ENCODE assay signal across 1 cellular context in the genomic region with DNA sequence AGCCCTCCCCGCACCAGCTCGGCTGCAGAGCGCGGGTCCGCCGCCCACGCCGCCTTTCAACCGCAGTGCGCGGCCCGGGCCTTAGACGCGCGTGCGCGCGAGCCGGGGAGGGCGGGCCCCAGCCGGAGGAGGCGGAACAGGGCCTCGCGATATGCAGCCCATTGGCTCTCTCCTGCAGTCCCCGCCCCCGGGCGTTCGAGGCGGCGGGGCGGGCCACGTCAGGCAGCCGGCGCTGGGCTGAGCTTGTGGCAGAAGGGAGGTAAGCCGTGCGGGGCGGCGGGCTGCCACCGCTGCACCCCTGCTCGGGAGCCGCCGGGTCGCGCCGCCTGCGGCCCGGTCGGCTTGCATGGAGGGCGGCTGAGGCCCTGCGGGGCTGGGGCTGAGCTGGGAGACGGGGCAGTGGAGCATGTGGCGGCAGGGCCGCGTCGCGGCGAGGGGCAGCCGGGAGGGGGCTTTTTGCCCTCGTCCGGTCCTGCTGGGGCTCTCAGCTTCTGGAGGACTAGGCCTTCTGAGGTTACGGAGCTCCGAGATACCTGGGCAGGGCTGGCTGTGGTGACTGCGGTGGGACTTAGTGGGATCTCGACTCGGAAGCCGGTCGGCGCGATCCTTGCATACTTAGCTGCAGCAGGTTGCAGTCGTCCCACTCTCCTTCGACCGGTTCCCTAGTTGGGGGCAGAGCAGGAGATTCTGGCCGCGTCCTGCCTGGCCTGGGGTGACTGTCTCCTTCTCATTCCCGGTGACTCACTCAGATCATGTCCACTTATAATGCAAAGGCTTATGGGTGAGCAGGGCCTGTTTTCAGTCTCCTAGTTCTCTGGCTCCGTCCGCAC.
TF ChIP-seq lines count a peak whose summit lies in the region.

A gene with protein sequence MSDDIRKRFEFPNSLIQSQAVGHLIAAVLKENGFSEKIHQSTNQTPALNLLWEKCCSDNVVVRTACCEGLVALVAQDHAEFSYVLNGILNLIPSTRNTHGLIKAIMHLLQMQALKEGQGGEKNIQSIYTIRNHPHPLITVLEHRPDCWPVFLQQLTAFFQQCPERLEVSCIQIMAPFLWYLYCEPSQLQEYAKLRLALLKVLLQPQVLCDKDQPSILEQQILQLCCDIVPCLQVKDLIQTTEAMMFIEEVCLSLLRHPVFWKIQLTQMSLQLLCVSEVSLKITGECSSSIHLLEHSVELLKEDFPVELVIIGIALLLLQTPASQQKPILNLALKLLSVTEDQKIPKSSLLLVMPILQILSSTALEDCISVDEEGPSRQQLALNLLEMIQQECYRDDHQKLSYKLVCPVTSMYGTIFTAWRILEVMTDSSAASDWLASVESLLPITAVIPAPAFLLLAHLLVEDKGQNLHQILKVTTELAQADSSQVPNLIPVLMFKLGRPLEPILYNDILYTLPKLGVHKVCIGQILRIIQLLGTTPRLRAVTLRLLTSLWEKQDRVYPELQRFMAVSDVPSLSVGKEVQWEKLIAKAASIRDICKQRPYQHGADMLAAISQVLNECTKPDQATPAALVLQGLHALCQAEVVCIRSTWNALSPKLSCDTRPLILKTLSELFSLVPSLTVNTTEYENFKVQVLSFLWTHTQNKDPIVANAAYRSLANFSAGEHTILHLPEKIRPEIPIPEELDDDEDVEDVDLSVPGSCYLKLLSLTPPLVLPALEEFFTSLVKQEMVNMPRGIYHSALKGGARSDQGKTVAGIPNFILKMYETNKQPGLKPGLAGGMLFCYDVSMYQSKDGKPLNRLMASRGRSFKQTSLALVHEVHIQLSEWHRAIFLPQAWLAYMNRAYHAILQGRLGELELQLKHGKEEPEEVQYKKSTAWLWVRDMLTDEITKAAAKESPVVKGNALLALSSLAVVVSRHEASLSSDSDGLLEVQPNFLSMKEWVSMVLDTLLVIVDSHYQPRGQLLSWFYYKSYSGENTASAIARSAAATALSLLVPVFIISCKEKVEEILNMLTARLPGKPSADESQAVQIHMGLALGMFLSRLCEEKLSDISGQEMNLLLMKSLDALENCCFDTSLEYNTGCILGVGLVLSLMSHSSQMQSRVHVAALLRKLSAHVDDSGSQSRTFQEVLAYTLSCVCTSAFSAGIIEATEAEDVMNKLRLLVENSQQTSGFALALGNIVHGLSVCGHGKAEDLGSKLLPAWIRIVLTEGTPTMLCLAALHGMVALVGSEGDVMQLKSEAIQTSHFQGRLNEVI (N-terminal part only) (plus strand): TSS at position 225 of the 830 bp plus-strand sequence. CDS start 31,095 bp downstream, outside the sequence.

TF ChIP-seq in HepG2, 621 proteins besides CTCF, POLR2A, EP300 and RAD21 (continued from another document and continues in another):
- TF ChIP-seq SRSF1 (optimal IDR thresholded peaks at IDR 0.05; ENCODE audit: low read depth, low read length) (peak; percentile 78), ZSCAN20 (CRISPR knock-in tag; IDR thresholded peaks at IDR 0.05; ENCODE audit: borderline replicate concordance) (peak; percentile 70), ZNF260 (CRISPR knock-in tag; IDR thresholded peaks at IDR 0.05; ENCODE audit: borderline replicate concordance, low read depth) (no peak), ZNF709 (CRISPR knock-in tag; IDR thresholded peaks at IDR 0.05) (peak; percentile 55; the same call in 1 of the 2 replicates), MAFG (CRISPR knock-in tag; IDR thresholded peaks at IDR 0.05) (no peak), NPAS2 (CRISPR knock-in tag; IDR thresholded peaks at IDR 0.05; ENCODE audit: borderline replicate concordance) (no peak), PAWR (CRISPR knock-in tag; IDR thresholded peaks at IDR 0.05; ENCODE audit: borderline replicate concordance) (no peak), ZNF354B (CRISPR knock-in tag; IDR thresholded peaks at IDR 0.05) (peak; percentile 75; the same call in 1 of the 2 replicates), ZNF570 (CRISPR knock-in tag; IDR thresholded peaks at IDR 0.05; ENCODE audit: borderline replicate concordance) (peak; percentile 85; the same call in 1 of the 2 replicates), NKX3-1 (CRISPR knock-in tag; IDR thresholded peaks at IDR 0.05) (peak; percentile 44), HHEX (CRISPR knock-in tag; IDR thresholded peaks at IDR 0.05) (no peak), CBX1 (IDR thresholded peaks at IDR 0.05; ENCODE audit: low read depth) (peak; percentile 52), ZNF577 (CRISPR knock-in tag; IDR thresholded peaks at IDR 0.05; ENCODE audit: borderline replicate concordance, low read depth) (0 out of 2 replicates have a peak, but pooled peaks have one; percentile 27), CHCHD3 (CRISPR knock-in tag; IDR thresholded peaks at IDR 0.05) (0 out of 2 replicates have a peak, but pooled peaks have one; percentile 85), HOXD1 (CRISPR knock-in tag; IDR thresholded peaks at IDR 0.05) (0 out of 2 replicates have a peak, but pooled peaks have one; percentile 34), SP1 (IDR thresholded peaks at IDR 0.05) (no peak), SP1 (CRISPR knock-in tag; IDR thresholded peaks at IDR 0.05) (peak; percentile 67; the same call in 1 of the 2 replicates), XRCC5 (optimal IDR thresholded peaks at IDR 0.05; ENCODE audit: low read length) (peak; percentile 60)
- TF ChIP-seq, protein P1, sequence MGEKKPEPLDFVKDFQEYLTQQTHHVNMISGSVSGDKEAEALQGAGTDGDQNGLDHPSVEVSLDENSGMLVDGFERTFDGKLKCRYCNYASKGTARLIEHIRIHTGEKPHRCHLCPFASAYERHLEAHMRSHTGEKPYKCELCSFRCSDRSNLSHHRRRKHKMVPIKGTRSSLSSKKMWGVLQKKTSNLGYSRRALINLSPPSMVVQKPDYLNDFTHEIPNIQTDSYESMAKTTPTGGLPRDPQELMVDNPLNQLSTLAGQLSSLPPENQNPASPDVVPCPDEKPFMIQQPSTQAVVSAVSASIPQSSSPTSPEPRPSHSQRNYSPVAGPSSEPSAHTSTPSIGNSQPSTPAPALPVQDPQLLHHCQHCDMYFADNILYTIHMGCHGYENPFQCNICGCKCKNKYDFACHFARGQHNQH (CRISPR knock-in tag; IDR thresholded peaks at IDR 0.05), result peak; percentile 58
- TF ChIP-seq, protein P2, sequence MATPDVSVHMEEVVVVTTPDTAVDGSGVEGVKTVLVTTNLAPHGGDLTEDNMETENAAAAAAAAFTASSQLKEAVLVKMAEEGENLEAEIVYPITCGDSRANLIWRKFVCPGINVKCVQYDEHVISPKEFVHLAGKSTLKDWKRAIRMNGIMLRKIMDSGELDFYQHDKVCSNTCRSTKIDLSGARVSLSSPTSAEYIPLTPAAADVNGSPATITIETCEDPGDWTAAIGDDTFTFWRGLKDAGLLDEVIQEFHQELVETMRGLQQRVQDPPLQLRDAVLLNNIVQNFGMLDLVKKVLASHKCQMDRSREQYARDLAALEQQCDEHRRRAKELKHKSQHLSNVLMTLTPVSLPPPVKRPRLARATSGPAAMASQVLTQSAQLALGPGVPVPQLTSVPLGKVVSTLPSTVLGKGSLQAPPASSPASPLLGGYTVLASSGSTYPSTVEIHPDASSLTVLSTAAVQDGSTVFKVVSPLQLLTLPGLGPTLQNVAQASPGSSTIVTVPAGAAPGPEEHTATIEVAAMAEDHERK (CRISPR knock-in tag; IDR thresholded peaks at IDR 0.05; ENCODE audit: low read depth), result no peak
- TF ChIP-seq, protein P3, sequence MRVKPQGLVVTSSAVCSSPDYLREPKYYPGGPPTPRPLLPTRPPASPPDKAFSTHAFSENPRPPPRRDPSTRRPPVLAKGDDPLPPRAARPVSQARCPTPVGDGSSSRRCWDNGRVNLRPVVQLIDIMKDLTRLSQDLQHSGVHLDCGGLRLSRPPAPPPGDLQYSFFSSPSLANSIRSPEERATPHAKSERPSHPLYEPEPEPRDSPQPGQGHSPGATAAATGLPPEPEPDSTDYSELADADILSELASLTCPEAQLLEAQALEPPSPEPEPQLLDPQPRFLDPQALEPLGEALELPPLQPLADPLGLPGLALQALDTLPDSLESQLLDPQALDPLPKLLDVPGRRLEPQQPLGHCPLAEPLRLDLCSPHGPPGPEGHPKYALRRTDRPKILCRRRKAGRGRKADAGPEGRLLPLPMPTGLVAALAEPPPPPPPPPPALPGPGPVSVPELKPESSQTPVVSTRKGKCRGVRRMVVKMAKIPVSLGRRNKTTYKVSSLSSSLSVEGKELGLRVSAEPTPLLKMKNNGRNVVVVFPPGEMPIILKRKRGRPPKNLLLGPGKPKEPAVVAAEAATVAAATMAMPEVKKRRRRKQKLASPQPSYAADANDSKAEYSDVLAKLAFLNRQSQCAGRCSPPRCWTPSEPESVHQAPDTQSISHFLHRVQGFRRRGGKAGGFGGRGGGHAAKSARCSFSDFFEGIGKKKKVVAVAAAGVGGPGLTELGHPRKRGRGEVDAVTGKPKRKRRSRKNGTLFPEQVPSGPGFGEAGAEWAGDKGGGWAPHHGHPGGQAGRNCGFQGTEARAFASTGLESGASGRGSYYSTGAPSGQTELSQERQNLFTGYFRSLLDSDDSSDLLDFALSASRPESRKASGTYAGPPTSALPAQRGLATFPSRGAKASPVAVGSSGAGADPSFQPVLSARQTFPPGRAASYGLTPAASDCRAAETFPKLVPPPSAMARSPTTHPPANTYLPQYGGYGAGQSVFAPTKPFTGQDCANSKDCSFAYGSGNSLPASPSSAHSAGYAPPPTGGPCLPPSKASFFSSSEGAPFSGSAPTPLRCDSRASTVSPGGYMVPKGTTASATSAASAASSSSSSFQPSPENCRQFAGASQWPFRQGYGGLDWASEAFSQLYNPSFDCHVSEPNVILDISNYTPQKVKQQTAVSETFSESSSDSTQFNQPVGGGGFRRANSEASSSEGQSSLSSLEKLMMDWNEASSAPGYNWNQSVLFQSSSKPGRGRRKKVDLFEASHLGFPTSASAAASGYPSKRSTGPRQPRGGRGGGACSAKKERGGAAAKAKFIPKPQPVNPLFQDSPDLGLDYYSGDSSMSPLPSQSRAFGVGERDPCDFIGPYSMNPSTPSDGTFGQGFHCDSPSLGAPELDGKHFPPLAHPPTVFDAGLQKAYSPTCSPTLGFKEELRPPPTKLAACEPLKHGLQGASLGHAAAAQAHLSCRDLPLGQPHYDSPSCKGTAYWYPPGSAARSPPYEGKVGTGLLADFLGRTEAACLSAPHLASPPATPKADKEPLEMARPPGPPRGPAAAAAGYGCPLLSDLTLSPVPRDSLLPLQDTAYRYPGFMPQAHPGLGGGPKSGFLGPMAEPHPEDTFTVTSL (CRISPR knock-in tag; IDR thresholded peaks at IDR 0.05; ENCODE audit: borderline replicate concordance), result no peak
- TF ChIP-seq, protein P4, sequence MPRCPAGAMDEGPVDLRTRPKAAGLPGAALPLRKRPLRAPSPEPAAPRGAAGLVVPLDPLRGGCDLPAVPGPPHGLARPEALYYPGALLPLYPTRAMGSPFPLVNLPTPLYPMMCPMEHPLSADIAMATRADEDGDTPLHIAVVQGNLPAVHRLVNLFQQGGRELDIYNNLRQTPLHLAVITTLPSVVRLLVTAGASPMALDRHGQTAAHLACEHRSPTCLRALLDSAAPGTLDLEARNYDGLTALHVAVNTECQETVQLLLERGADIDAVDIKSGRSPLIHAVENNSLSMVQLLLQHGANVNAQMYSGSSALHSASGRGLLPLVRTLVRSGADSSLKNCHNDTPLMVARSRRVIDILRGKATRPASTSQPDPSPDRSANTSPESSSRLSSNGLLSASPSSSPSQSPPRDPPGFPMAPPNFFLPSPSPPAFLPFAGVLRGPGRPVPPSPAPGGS (CRISPR knock-in tag; IDR thresholded peaks at IDR 0.05), result peak; percentile 73; the same call in 1 of the 2 replicates
- TF ChIP-seq, protein P5, sequence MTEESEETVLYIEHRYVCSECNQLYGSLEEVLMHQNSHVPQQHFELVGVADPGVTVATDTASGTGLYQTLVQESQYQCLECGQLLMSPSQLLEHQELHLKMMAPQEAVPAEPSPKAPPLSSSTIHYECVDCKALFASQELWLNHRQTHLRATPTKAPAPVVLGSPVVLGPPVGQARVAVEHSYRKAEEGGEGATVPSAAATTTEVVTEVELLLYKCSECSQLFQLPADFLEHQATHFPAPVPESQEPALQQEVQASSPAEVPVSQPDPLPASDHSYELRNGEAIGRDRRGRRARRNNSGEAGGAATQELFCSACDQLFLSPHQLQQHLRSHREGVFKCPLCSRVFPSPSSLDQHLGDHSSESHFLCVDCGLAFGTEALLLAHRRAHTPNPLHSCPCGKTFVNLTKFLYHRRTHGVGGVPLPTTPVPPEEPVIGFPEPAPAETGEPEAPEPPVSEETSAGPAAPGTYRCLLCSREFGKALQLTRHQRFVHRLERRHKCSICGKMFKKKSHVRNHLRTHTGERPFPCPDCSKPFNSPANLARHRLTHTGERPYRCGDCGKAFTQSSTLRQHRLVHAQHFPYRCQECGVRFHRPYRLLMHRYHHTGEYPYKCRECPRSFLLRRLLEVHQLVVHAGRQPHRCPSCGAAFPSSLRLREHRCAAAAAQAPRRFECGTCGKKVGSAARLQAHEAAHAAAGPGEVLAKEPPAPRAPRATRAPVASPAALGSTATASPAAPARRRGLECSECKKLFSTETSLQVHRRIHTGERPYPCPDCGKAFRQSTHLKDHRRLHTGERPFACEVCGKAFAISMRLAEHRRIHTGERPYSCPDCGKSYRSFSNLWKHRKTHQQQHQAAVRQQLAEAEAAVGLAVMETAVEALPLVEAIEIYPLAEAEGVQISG (CRISPR knock-in tag; IDR thresholded peaks at IDR 0.05), result peak; percentile 73; the same call in 1 of the 2 replicates
- TF ChIP-seq, protein P6, sequence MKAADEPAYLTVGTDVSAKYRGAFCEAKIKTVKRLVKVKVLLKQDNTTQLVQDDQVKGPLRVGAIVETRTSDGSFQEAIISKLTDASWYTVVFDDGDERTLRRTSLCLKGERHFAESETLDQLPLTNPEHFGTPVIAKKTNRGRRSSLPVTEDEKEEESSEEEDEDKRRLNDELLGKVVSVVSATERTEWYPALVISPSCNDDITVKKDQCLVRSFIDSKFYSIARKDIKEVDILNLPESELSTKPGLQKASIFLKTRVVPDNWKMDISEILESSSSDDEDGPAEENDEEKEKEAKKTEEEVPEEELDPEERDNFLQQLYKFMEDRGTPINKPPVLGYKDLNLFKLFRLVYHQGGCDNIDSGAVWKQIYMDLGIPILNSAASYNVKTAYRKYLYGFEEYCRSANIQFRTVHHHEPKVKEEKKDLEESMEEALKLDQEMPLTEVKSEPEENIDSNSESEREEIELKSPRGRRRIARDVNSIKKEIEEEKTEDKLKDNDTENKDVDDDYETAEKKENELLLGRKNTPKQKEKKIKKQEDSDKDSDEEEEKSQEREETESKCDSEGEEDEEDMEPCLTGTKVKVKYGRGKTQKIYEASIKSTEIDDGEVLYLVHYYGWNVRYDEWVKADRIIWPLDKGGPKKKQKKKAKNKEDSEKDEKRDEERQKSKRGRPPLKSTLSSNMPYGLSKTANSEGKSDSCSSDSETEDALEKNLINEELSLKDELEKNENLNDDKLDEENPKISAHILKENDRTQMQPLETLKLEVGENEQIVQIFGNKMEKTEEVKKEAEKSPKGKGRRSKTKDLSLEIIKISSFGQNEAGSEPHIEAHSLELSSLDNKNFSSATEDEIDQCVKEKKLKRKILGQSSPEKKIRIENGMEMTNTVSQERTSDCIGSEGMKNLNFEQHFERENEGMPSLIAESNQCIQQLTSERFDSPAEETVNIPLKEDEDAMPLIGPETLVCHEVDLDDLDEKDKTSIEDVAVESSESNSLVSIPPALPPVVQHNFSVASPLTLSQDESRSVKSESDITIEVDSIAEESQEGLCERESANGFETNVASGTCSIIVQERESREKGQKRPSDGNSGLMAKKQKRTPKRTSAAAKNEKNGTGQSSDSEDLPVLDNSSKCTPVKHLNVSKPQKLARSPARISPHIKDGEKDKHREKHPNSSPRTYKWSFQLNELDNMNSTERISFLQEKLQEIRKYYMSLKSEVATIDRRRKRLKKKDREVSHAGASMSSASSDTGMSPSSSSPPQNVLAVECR (CRISPR knock-in tag; IDR thresholded peaks at IDR 0.05; ENCODE audit: borderline replicate concordance), result peak; percentile 81; the same call in 1 of the 2 replicates
- TF ChIP-seq, protein P7, sequence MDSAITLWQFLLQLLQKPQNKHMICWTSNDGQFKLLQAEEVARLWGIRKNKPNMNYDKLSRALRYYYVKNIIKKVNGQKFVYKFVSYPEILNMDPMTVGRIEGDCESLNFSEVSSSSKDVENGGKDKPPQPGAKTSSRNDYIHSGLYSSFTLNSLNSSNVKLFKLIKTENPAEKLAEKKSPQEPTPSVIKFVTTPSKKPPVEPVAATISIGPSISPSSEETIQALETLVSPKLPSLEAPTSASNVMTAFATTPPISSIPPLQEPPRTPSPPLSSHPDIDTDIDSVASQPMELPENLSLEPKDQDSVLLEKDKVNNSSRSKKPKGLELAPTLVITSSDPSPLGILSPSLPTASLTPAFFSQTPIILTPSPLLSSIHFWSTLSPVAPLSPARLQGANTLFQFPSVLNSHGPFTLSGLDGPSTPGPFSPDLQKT (CRISPR knock-in tag; IDR thresholded peaks at IDR 0.05; ENCODE audit: borderline replicate concordance), result 0 out of 2 replicates have a peak, but pooled peaks have one; percentile 17
